ENCODE assay signal across 9 cellular contexts in genomic region chr9:137113385-137114159, GRCh38. TPM values are rescaled to one million over a fixed set of nuclear protein-coding genes. Genes with fewer than 3 reads are reported as not detected.
DNase-seq lines count a peak whose midpoint lies in the region; ATAC-seq and TF ChIP-seq lines count a peak whose summit lies in the region.
"Had no signal": no experiment of that assay in that cellular context is flagged by ENCODE, and none has a peak within 500 bp of the region (broad histone marks: within the 10 kb centered on the region; RNA-seq: fewer than 3 reads in every experiment).

No MANE protein-coding gene starts in this region.

- no peaks in the 10 kb centered on the region for H3K9me3 ChIP-seq in spleen
- no peaks in the 10 kb centered on the region for H3K9me3 ChIP-seq in WERI-Rb-1 (ENCODE audit: severe bottlenecking)

- intact Hi-C loops in dorsolateral prefrontal cortex (cut with DNase I), result loop anchor here in 1 of 2 donors (10.0 kb wide), 1 partner anchor 301 kb away; no protein-coding TSS in a partner anchor
- intact Hi-C loops in spleen (cut with DNase I; ENCODE audit: low total_unique reads), result no loop called here

- POLR2A ChIA-PET in RWPE1 (lab: Yijun Ruan, JAX; ENCODE audit: low non-redundant PET), result interaction anchor here (1.0 kb wide), 1 partner anchor 127 kb away, joined by 4 read pairs; the partner anchor contains the start of gene TUBB4B

- no peak for TF ChIP-seq CTCF in RWPE1 (conservative IDR thresholded peaks at IDR 0.05; ENCODE audit: low read depth)
- TF ChIP-seq CTCF in dorsolateral prefrontal cortex (IDR thresholded peaks at IDR 0.05 in 54 of 56, conservative IDR thresholded peaks at IDR 0.05 in 2 of 56; ENCODE audit: low read depth in 1 of 56, partially characterized antibody in 56 of 56), result no peak
- no peak for TF ChIP-seq CTCF in spleen (IDR thresholded peaks at IDR 0.05 in 8 of 11, conservative IDR thresholded peaks at IDR 0.05 in 3 of 11)
- no peak for TF ChIP-seq CTCF in WERI-Rb-1 (IDR thresholded peaks at IDR 0.05; ENCODE audit: low read depth, low read length)

- H3K27me3 ChIP-seq in dorsolateral prefrontal cortex, result no peaks in the 10 kb centered on the region
- no peaks in the 10 kb centered on the region for H3K27me3 ChIP-seq in spleen (replicated peaks in 1 of 7)
- H3K27me3 ChIP-seq in WERI-Rb-1 (ENCODE audit: insufficient read depth, low read depth, severe bottlenecking), result no peaks in the 10 kb centered on the region

- DNase-seq in ELR (ENCODE audit: low read depth), result peak; percentile 24
- DNase-seq in RWPE1 (ENCODE audit: low spot score), result no peak
- no peak for DNase-seq in dorsolateral prefrontal cortex
- DNase-seq in spleen, result no peak
- no peak for DNase-seq in WERI-Rb-1
- DNase-seq: islet precursor cell had no signal

- H3K27ac ChIP-seq in RWPE1 (peak overlapping the region; percentile 2; the same call in 1 of the 2 replicates), dorsolateral prefrontal cortex (peak overlapping the region in 2 of 59 donors; percentile 22 to 43), spleen (peak overlapping the region in 1 of 8 donors; percentile 79), WERI-Rb-1 (no peak overlapping the region)

- TF ChIP-seq POLR2A in spleen (IDR thresholded peaks at IDR 0.05), result no peak

- ATAC-seq in GM19397 (IDR thresholded peaks at IDR 0.05; ENCODE audit: unreplicated experiment) (no peak), GM21390 (IDR thresholded peaks at IDR 0.05; ENCODE audit: unreplicated experiment) (no peak), GM18511 (IDR thresholded peaks at IDR 0.05; ENCODE audit: unreplicated experiment) (no peak)

- H3K36me3 ChIP-seq in spleen, result peaks cover 0 to 49% (median 42%) of the 10 kb centered on the region in 6 donors
- H3K36me3 ChIP-seq in WERI-Rb-1, result peaks cover 11% of the 10 kb centered on the region

- WGBS in spleen, 5 donors, result 32 to 57% (median 40%) methylated on average over 20 to 64 of the region's 66 CpGs

- H3K4me3 ChIP-seq in dorsolateral prefrontal cortex (peak overlapping the region in 52 of 59 donors; percentile 15 to 89 (median 72)), spleen (peak overlapping the region in 6 of 8 donors; percentile 17 to 94 (median 72)), WERI-Rb-1 (ENCODE audit: low read depth, low read length) (no peak overlapping the region)

- CTCF ChIA-PET in RWPE1 (lab: Yijun Ruan, JAX), result interaction anchor here (0.5 to 1.1 kb wide), 3 partner anchors 17 to 141 kb away, joined by 3 to 5 read pairs (median 4); no protein-coding TSS in a partner anchor

- H3K4me1 ChIP-seq in spleen, result peaks cover 8 to 33% (median 20%) of the 10 kb centered on the region in 6 donors

RNA-seq across cellular contexts. Expression of gene DPP7, which starts 1.0 kb away (rescaled TPM):
- total RNA-seq in dorsolateral prefrontal cortex (100 to 1,000 TPM; 156 to 315 (median 208) TPM), spleen (100 to 1,000 TPM; 105 to 250 (median 166) TPM)
- polyA plus RNA-seq in spleen, result 100 to 1,000 TPM; 342 to 536 (median 501) TPM

RNA-seq across cellular contexts. Expression of gene GRIN1, which starts 25.4 kb away (rescaled TPM):
- total RNA-seq in dorsolateral prefrontal cortex (100 to 1,000 TPM; 175 to 937 (median 565) TPM), spleen (under 1 TPM in 1 of 7 donors, not detected in 6; 0.70 TPM)
- polyA plus RNA-seq in spleen, result under 1 TPM; 0.03 to 0.07 (median 0.03) TPM

RNA-seq across cellular contexts. Expression of gene MAN1B1, which starts 26.8 kb away (rescaled TPM):
- total RNA-seq in dorsolateral prefrontal cortex (10 to 100 TPM; 37.7 to 75.2 (median 55.6) TPM), spleen (10 to 100 TPM; 43.2 to 67.9 (median 51.7) TPM)
- 100 to 1,000 TPM in 1 of 3 donors, 10 to 100 TPM in 2; 49.6 to 112 (median 90.0) TPM for polyA plus RNA-seq in spleen

RNA-seq across cellular contexts. Expression of gene UAP1L1, which starts 36.3 kb away (rescaled TPM):
- total RNA-seq in dorsolateral prefrontal cortex, result 10 to 100 TPM in 118 of 120 experiments, 1 to 10 TPM in 2; 8.3 to 48.0 (median 20.2) TPM
- total RNA-seq in spleen, result 10 to 100 TPM; 19.5 to 35.9 (median 28.6) TPM
- 10 to 100 TPM; 12.5 to 29.7 (median 24.6) TPM for polyA plus RNA-seq in spleen

RNA-seq across cellular contexts. Expression of gene SAPCD2, which starts 43.2 kb away (rescaled TPM):
- total RNA-seq in dorsolateral prefrontal cortex (10 to 100 TPM in 1 of 120 experiments, 1 to 10 TPM in 119; 1.7 to 11.5 (median 5.4) TPM), spleen (1 to 10 TPM; 2.1 to 6.5 (median 3.0) TPM)
- 1 to 10 TPM in 2 of 3 donors, under 1 TPM in 1; 0.76 to 2.5 (median 2.4) TPM for polyA plus RNA-seq in spleen

Comparison
In these comparisons a context has a peak if more than half of its experiments do, and no peak if none do; other contexts are left out.
1. RNA of gene GRIN1, which starts 25.4 kb away (total RNA-seq): 175 to 937 TPM in dorsolateral prefrontal cortex; 0.70 TPM in spleen; every median in the first group is over 100 times any median in the second.